In the genomic region with DNA sequence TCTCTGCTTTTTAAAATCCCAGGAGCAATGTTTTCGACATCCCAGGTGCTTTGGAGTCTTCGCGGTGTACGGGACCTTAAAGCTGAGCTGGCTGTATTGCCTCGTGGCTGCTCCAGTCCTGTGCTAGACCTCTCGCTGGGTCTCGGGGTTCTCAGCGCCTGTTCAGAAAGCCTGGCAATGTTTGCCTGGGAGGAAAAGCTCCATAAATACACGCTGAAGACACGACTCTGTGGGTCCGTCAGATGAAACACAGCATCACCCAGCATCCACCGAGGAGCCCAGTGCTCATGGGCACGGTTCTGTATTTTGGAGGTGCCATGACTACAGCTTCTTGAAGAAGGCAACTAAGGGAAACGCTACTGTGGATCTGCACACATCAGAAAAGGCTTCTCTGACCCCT, we compare ENCODE assay signal across 1 cellular context.
TF ChIP-seq lines count a peak whose summit lies in the region.

No MANE protein-coding gene starts in this region.

TF ChIP-seq in H1, 55 proteins besides CTCF, POLR2A, EP300 and RAD21:
- TF ChIP-seq KDM5A (IDR thresholded peaks at IDR 0.05; ENCODE audit: low read length), result no peak
- TF ChIP-seq BACH1 (IDR thresholded peaks at IDR 0.05; ENCODE audit: low read length), result no peak
- no peak for TF ChIP-seq HDAC2 (IDR thresholded peaks at IDR 0.05; ENCODE audit: borderline replicate concordance in 1 of 2, low read depth in 2 of 2, low read length in 2 of 2)
- TF ChIP-seq, protein P1, sequence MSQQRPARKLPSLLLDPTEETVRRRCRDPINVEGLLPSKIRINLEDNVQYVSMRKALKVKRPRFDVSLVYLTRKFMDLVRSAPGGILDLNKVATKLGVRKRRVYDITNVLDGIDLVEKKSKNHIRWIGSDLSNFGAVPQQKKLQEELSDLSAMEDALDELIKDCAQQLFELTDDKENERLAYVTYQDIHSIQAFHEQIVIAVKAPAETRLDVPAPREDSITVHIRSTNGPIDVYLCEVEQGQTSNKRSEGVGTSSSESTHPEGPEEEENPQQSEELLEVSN (IDR thresholded peaks at IDR 0.05), result no peak
- TF ChIP-seq KDM4A (IDR thresholded peaks at IDR 0.05; ENCODE audit: low read depth, low read length, severe bottlenecking), result no peak
- TF ChIP-seq GTF2F1 (IDR thresholded peaks at IDR 0.05; ENCODE audit: borderline replicate concordance, low read depth, low read length), result no peak
- no peak for TF ChIP-seq NRF1 (IDR thresholded peaks at IDR 0.05; ENCODE audit: low read depth, low read length)
- no peak for TF ChIP-seq TAF1 (IDR thresholded peaks at IDR 0.05; ENCODE audit: low read depth, low read length)
- TF ChIP-seq RBBP5 (IDR thresholded peaks at IDR 0.05; ENCODE audit: borderline replicate concordance, low read depth, low read length), result no peak
- no peak for TF ChIP-seq JUN (IDR thresholded peaks at IDR 0.05; ENCODE audit: low read depth, low read length)
- no peak for TF ChIP-seq SUZ12 (IDR thresholded peaks at IDR 0.05; ENCODE audit: low read length)
- no peak for TF ChIP-seq TEAD4 (IDR thresholded peaks at IDR 0.05; ENCODE audit: low read depth, low read length)
